Comparison of ENCODE assay signal across 9 cellular contexts in genomic region chr16:57803413-57803990, GRCh38. TPM values are rescaled to one million over a fixed set of nuclear protein-coding genes. Genes with fewer than 3 reads are reported as not detected.
DNase-seq lines count a peak whose midpoint lies in the region; ATAC-seq and TF ChIP-seq lines count a peak whose summit lies in the region.
"Had no signal": no experiment of that assay in that cellular context is flagged by ENCODE, and none has a peak within 500 bp of the region (broad histone marks: within the 10 kb centered on the region; RNA-seq: fewer than 3 reads in every experiment).

No MANE protein-coding gene starts in this region.

- H3K4me1 ChIP-seq in HUES48 (ENCODE audit: control insufficient read depth, insufficient read depth, low read length) (peaks cover 30% of the 10 kb centered on the region), right lobe of liver (peaks cover 0 to 66% (median 24%) of the 10 kb centered on the region in 4 donors), spleen (peaks cover 24 to 70% (median 54%) of the 10 kb centered on the region in 6 donors), osteoblast (ENCODE audit: insufficient read depth, low read length) (peaks cover 32% of the 10 kb centered on the region)

- no peak for TF ChIP-seq CTCF in coronary artery (IDR thresholded peaks at IDR 0.05)
- TF ChIP-seq CTCF in right lobe of liver (IDR thresholded peaks at IDR 0.05), result no peak
- TF ChIP-seq CTCF in spleen (IDR thresholded peaks at IDR 0.05 in 8 of 11, conservative IDR thresholded peaks at IDR 0.05 in 3 of 11), result no peak
- TF ChIP-seq CTCF in osteoblast (IDR thresholded peaks at IDR 0.05; ENCODE audit: extremely low read depth, low read depth, low read length), result no peak
- TF ChIP-seq CTCF in GM10248 (IDR thresholded peaks at IDR 0.05; ENCODE audit: control extremely low read depth, extremely low read depth, low read depth, missing control alignments), result no peak

- intact Hi-C loops in right lobe of liver (cut with DNase I), result no loop called here
- intact Hi-C loops in spleen (cut with DNase I; ENCODE audit: low total_unique reads), result no loop called here

- H3K36me3 ChIP-seq in HUES48 (ENCODE audit: control insufficient read depth, insufficient read depth, low read length) (no peaks in the 10 kb centered on the region), right lobe of liver (no peaks in the 10 kb centered on the region), spleen (no peaks in the 10 kb centered on the region), osteoblast (ENCODE audit: insufficient read depth, low read length) (no peaks in the 10 kb centered on the region)

- H3K27ac ChIP-seq in HUES48 (ENCODE audit: low read depth, low read length) (peak overlapping the region; percentile 69), coronary artery (peak overlapping the region; percentile 84 to 87), right lobe of liver (peak overlapping the region in 2 of 3 donors; percentile 83 to 97), spleen (peak overlapping the region in 7 of 8 donors; percentile 76 to 86 (median 81)), osteoblast (ENCODE audit: low read depth, low read length) (no peak overlapping the region)

- no peak overlapping the region for H3K9ac ChIP-seq in HUES48 (ENCODE audit: low read depth, low read length)

- peak in 1 of 4 donors; percentile 1 for ATAC-seq in right lobe of liver
- ATAC-seq in HG03342 (IDR thresholded peaks at IDR 0.05; ENCODE audit: unreplicated experiment), result no peak

- peaks cover 32% of the 10 kb centered on the region for H3K27me3 ChIP-seq in HUES48 (ENCODE audit: control insufficient read depth, insufficient read depth, low read length)
- H3K27me3 ChIP-seq in right lobe of liver, result no peaks in the 10 kb centered on the region
- H3K27me3 ChIP-seq in spleen (replicated peaks in 1 of 7), result peaks cover 0 to 39% (median 0%) of the 10 kb centered on the region in 7 donors
- no peaks in the 10 kb centered on the region for H3K27me3 ChIP-seq in osteoblast (ENCODE audit: insufficient read depth, low read length)

- CTCF ChIA-PET in GM10248 (lab: Yijun Ruan, JAX), result interaction anchor here (0.9 kb wide), 1 partner anchor 46 kb away, joined by 3 read pairs; no protein-coding TSS in a partner anchor

- H3K79me2 ChIP-seq in osteoblast (ENCODE audit: insufficient read depth, low read length), result peaks cover 32% of the 10 kb centered on the region

- 83% methylated on average over 1 of the region's 12 CpGs for WGBS in right lobe of liver (ENCODE audit: insufficient coverage, low coverage, low lambda C conversion rate, missing lambda C conversion rate)
- 66 to 83% (median 80%) methylated on average over 12 of the region's 12 CpGs for WGBS in spleen, 5 donors

- H4K20me1 ChIP-seq in osteoblast (ENCODE audit: insufficient read depth, low read length), result peaks cover 27% of the 10 kb centered on the region

- no peak overlapping the region for H2AFZ ChIP-seq in osteoblast (ENCODE audit: low read length)

- POLR2A ChIA-PET in GM10248 (lab: Yijun Ruan, JAX), result no interaction called here

- TF ChIP-seq POLR2A in right lobe of liver (IDR thresholded peaks at IDR 0.05), result no peak
- TF ChIP-seq POLR2A in spleen (IDR thresholded peaks at IDR 0.05), result no peak

- H3K4me2 ChIP-seq in osteoblast (ENCODE audit: insufficient read depth, low read length), result no peak overlapping the region

- DNase-seq in coronary artery (ENCODE audit: low spot score), result no peak
- DNase-seq in right lobe of liver, result peak in 1 of 3 donors; percentile 7
- no peak for DNase-seq in spleen
- DNase-seq in osteoblast (ENCODE audit: insufficient read length, low spot score, missing footprints), result no peak
- no peak for DNase-seq in GM10248 (ENCODE audit: extremely low spot score)
- no peak for DNase-seq in NCI-H2081 (lab: John Stamatoyannopoulos, UW)
- DNase-seq: activated CD4-positive, alpha-beta memory T cell treated with anti-CD3 and anti-CD28 coated beads, Interleukin-2, amount 10 ng/mL, durations not matched to agents 7 days and 5 days had no signal

- H3K9me3 ChIP-seq in HUES48 (ENCODE audit: control insufficient read depth, insufficient read depth, low read length) (no peaks in the 10 kb centered on the region), right lobe of liver (no peaks in the 10 kb centered on the region), spleen (no peaks in the 10 kb centered on the region), osteoblast (ENCODE audit: low read depth, low read length) (no peaks in the 10 kb centered on the region)

- H3K4me3 ChIP-seq in HUES48 (ENCODE audit: low read depth, low read length), result no peak overlapping the region
- H3K4me3 ChIP-seq in coronary artery, result no peak overlapping the region
- no peak overlapping the region for H3K4me3 ChIP-seq in right lobe of liver
- H3K4me3 ChIP-seq in spleen, result no peak overlapping the region
- H3K4me3 ChIP-seq in osteoblast (ENCODE audit: insufficient read depth, low read length), result no peak overlapping the region

RNA-seq across cellular contexts. Expression of gene KIFC3, which starts 1.2 kb away (rescaled TPM):
- total RNA-seq in right lobe of liver (10 to 100 TPM; 20.3 to 88.9 (median 46.4) TPM), spleen (10 to 100 TPM; 30.3 to 61.5 (median 47.5) TPM), osteoblast (40.5 and 41.0 TPM in 2 replicates)
- 10 to 100 TPM in 2 of 3 donors, 1 to 10 TPM in 1; 4.6 to 25.2 (median 15.9) TPM for polyA plus RNA-seq in spleen
- total RNA-seq: activated CD4-positive, alpha-beta memory T cell treated with anti-CD3 and anti-CD28 coated beads, Interleukin-2, amount 10 ng/mL, durations not matched to agents 7 days and 5 days had no signal
